Comparison of ENCODE assay signal across 8 cellular contexts in genomic region chr1:155978325-155978972, GRCh38. TPM values are rescaled to one million over a fixed set of nuclear protein-coding genes. Genes with fewer than 3 reads are reported as not detected.
DNase-seq lines count a peak whose midpoint lies in the region; ATAC-seq and TF ChIP-seq lines count a peak whose summit lies in the region.

Gene ARHGEF2 (minus strand): TSS chr1:155978547. CDS start chr1:155978427, 120 bp downstream.

- peak within 1 kb of the TSS; percentile 86 for H2BK15ac ChIP-seq in mesendoderm (replicated peaks; ENCODE audit: low read depth)

- ATAC-seq in HG03108 (IDR thresholded peaks at IDR 0.05; ENCODE audit: unreplicated experiment) (peak; percentile 53), HG02571 (IDR thresholded peaks at IDR 0.05; ENCODE audit: unreplicated experiment) (no peak)

- H3K27ac ChIP-seq in effector memory CD4-positive, alpha-beta T cell (ENCODE audit: insufficient read depth, low read length, poor library complexity, severe bottlenecking), result peak within 1 kb of the TSS; percentile 84
- H3K27ac ChIP-seq in mesendoderm (ENCODE audit: low read depth, low read length), result peak within 1 kb of the TSS; percentile 91

- peaks cover 5% of the 10 kb centered on the region for H3K36me3 ChIP-seq in effector memory CD4-positive, alpha-beta T cell (ENCODE audit: control insufficient read depth, insufficient read depth, low read length)
- no peaks in the 10 kb centered on the region for H3K36me3 ChIP-seq in mesendoderm (ENCODE audit: control insufficient read depth, insufficient read depth, low read length)

- no peak within 1 kb of the TSS for H4K8ac ChIP-seq in mesendoderm (ENCODE audit: low read depth, low read length)

- DNase-seq in GM13976 (ENCODE audit: low spot score), result peak; percentile 92
- DNase-seq in NCI-H82 treated with DMSO at 0.1 percent for 48 hours (lab: John Stamatoyannopoulos, UW; ENCODE audit: unreplicated experiment), result peak; percentile 80
- DNase-seq in activated CD8-positive, alpha-beta memory T cell treated with anti-CD3 and anti-CD28 coated beads for 1 hour (ENCODE audit: extremely low read depth in 1 of 2, low read depth in 1 of 2), result peak; percentile 37 to 71
- DNase-seq in effector memory CD4-positive, alpha-beta T cell, result peak; percentile 56 to 63 (median 63)
- peak; percentile 95 for DNase-seq in mesendoderm
- DNase-seq in stimulated activated CD8-positive, alpha-beta memory T cell treated with anti-CD3 and anti-CD28 coated beads, Interleukin-12 subunit alpha, Interleukin-12 subunit beta, amount 100 ng/mL, for 4 hours (ENCODE audit: low read depth), result peak; percentile 80

- peak within 1 kb of the TSS; percentile 92 for H2AK5ac ChIP-seq in mesendoderm (ENCODE audit: low read length)

- H3K79me1 ChIP-seq in mesendoderm (ENCODE audit: low read length), result peaks cover 18% of the 10 kb centered on the region

- H3K56ac ChIP-seq in mesendoderm (ENCODE audit: low read length), result peak within 1 kb of the TSS; percentile 97

- H3K4me3 ChIP-seq in effector memory CD4-positive, alpha-beta T cell (ENCODE audit: insufficient read depth, low read depth, low read length, poor library complexity, severe bottlenecking), result peak within 1 kb of the TSS; percentile 84
- H3K4me3 ChIP-seq in mesendoderm (ENCODE audit: low read length), result peak within 1 kb of the TSS; percentile 78

- peaks cover 58% of the 10 kb centered on the region for H3K4me1 ChIP-seq in effector memory CD4-positive, alpha-beta T cell (ENCODE audit: control insufficient read depth, insufficient read depth, low read length, poor library complexity, severe bottlenecking)
- H3K4me1 ChIP-seq in mesendoderm (ENCODE audit: control insufficient read depth, low read depth, low read length), result peaks cover 20% of the 10 kb centered on the region

- peaks cover 43% of the 10 kb centered on the region for H3K79me2 ChIP-seq in mesendoderm (ENCODE audit: control insufficient read depth, insufficient read depth, low read length)

- peak within 1 kb of the TSS; percentile 98 for H3K4ac ChIP-seq in mesendoderm (ENCODE audit: low read depth, low read length)

- H2BK120ac ChIP-seq in mesendoderm (ENCODE audit: low read depth, low read length), result peak within 1 kb of the TSS; percentile 75

- in situ Hi-C loops in GM13976 (cut with MboI; ENCODE audit: low sequenced_read_pairs, unreplicated experiment), result no loop called here

- peak within 1 kb of the TSS; percentile 91 for H3K4me2 ChIP-seq in mesendoderm (ENCODE audit: low read length)

- peak within 1 kb of the TSS; percentile 95 for H3K9ac ChIP-seq in mesendoderm (ENCODE audit: low read length)

- H3K18ac ChIP-seq in mesendoderm (ENCODE audit: low read length), result peak within 1 kb of the TSS; percentile 99

- no peaks in the 10 kb centered on the region for H3K9me3 ChIP-seq in effector memory CD4-positive, alpha-beta T cell (ENCODE audit: control insufficient read depth, low read length)

- H2BK5ac ChIP-seq in mesendoderm (ENCODE audit: low read length), result peak within 1 kb of the TSS; percentile 92

- no peak for TF ChIP-seq CTCF in GM13976 (IDR thresholded peaks at IDR 0.05; ENCODE audit: borderline replicate concordance, control extremely low read depth, extremely low read depth, insufficient read depth, missing control alignments)

- H4K5ac ChIP-seq in mesendoderm (ENCODE audit: low read length), result no peak within 1 kb of the TSS

- WGBS in mesendoderm (ENCODE audit: extremely low coverage, insufficient coverage, low lambda C conversion rate), result no CpG with 5 or more reads among the region's 52 CpGs

- H3K27me3 ChIP-seq in effector memory CD4-positive, alpha-beta T cell (replicated peaks; ENCODE audit: control insufficient read depth, insufficient read depth, low read length, poor library complexity, severe bottlenecking), result no peaks in the 10 kb centered on the region
- H3K27me3 ChIP-seq in mesendoderm (ENCODE audit: insufficient read depth, low read length, poor library complexity), result no peaks in the 10 kb centered on the region

- H3K23ac ChIP-seq in mesendoderm (ENCODE audit: low read length), result peak within 1 kb of the TSS; percentile 83

RNA-seq across cellular contexts. Expression of gene ARHGEF2, which starts in this region (rescaled TPM):
- polyA plus RNA-seq in mesendoderm (2013, experiment 1 of 2), result 28.6 TPM
- 27.5 TPM for polyA plus RNA-seq in mesendoderm (2013, experiment 2 of 2)
